Comparison of ENCODE assay signal across 8 cellular contexts in the genomic region with DNA sequence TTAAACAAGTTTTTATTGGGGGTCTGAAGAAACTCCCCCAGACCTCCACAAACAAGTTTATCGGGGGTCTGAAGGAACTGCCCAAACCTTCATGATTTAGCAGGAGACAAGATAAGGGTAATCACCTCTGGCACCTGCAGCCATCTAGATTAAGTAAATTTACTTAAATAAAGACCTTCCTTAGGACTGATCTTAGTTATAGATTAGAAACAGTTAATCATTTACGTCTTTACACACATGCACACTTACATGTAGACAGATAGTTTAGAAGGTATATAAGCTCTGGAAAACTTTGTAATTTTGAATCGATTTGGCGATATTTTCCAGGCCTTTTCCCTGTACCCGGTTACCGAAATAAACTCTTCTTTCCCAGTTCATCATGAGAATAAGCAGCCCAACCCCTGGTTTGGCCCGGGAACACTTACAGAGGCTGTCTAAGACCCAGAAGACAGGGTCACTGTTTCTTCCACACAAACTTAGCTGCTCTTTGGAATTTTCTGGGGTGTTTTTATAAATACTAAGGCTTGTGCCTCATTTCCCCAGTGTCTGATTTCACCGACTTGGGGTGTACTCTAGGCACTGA. TPM values are rescaled to one million over a fixed set of nuclear protein-coding genes. Genes with fewer than 3 reads are reported as not detected.
DNase-seq lines count a peak whose midpoint lies in the region; ATAC-seq and TF ChIP-seq lines count a peak whose summit lies in the region.

No MANE protein-coding gene starts in this region.

- no peak for DNase-seq in Calu3
- no peak for DNase-seq in RWPE1 (ENCODE audit: low spot score)
- DNase-seq in osteoblast (ENCODE audit: insufficient read length, low spot score, missing footprints): no peak

- 51 to 69% methylated on average over 8 of the region's 8 CpGs for WGBS in esophagus, 2 donors

- H3K36me3 ChIP-seq in esophagus (ENCODE audit: control insufficient read depth in 2 of 2, insufficient read depth in 2 of 2, low read length in 1 of 2) (no peaks in the 10 kb centered on the region), osteoblast (ENCODE audit: insufficient read depth, low read length) (no peaks in the 10 kb centered on the region)

- peak overlapping the region; percentile 90 for H2AFZ ChIP-seq in osteoblast (ENCODE audit: low read length)

- no peak for ATAC-seq in GM19455 (IDR thresholded peaks at IDR 0.05; ENCODE audit: unreplicated experiment)
- ATAC-seq in HG02981 (IDR thresholded peaks at IDR 0.05; ENCODE audit: unreplicated experiment): no peak
- no peak for ATAC-seq in HG02938 (IDR thresholded peaks at IDR 0.05; ENCODE audit: unreplicated experiment)
- ATAC-seq in GM21619 (IDR thresholded peaks at IDR 0.05; ENCODE audit: unreplicated experiment): no peak

- no peaks in the 10 kb centered on the region for H4K20me1 ChIP-seq in osteoblast (ENCODE audit: insufficient read depth, low read length)

- H3K27ac ChIP-seq in RWPE1 (peak overlapping the region; percentile 78), esophagus (ENCODE audit: low read depth in 2 of 2, low read length in 1 of 2) (peak overlapping the region; percentile 51 to 83), osteoblast (ENCODE audit: low read depth, low read length) (peak overlapping the region; percentile 46)

- H3K4me2 ChIP-seq in osteoblast (ENCODE audit: insufficient read depth, low read length): peak overlapping the region; percentile 87

- peaks cover 6% of the 10 kb centered on the region for H3K9me3 Mint-ChIP-seq in Calu3 (ENCODE audit: low read depth, unreplicated experiment)

- CTCF ChIA-PET in Calu3 (lab: Charles Lee): interaction anchor here (1.3 kb wide), 1 partner anchor 17 kb away, joined by 4 read pairs; no protein-coding TSS in a partner anchor
- CTCF ChIA-PET in RWPE1 (lab: Yijun Ruan, JAX): interaction anchor here (0.7 kb wide), 1 partner anchor 545 kb away, joined by 3 read pairs; no protein-coding TSS in a partner anchor

- no peak for TF ChIP-seq CTCF in Calu3 (IDR thresholded peaks at IDR 0.05; ENCODE audit: unreplicated experiment)
- TF ChIP-seq CTCF in RWPE1 (conservative IDR thresholded peaks at IDR 0.05; ENCODE audit: low read depth): no peak
- TF ChIP-seq CTCF in osteoblast (IDR thresholded peaks at IDR 0.05; ENCODE audit: extremely low read depth, low read depth, low read length): no peak

- H3K9me3 ChIP-seq in esophagus (ENCODE audit: control insufficient read depth in 2 of 2, insufficient read depth in 1 of 2, low read depth in 1 of 2, low read length in 1 of 2) (no peaks in the 10 kb centered on the region), osteoblast (ENCODE audit: low read depth, low read length) (no peaks in the 10 kb centered on the region)

- POLR2A ChIA-PET in RWPE1 (lab: Yijun Ruan, JAX; ENCODE audit: low non-redundant PET): no interaction called here

- BruUV-seq in Calu3 (replicated peaks; lab: Mats Ljungman, UMichigan): TSS peak; percentile 94

- H3K4me3 ChIP-seq in esophagus (ENCODE audit: low read depth in 1 of 2, low read length in 2 of 2) (peak overlapping the region in 1 of 2 donors; percentile 27), osteoblast (ENCODE audit: insufficient read depth, low read length) (peak overlapping the region; percentile 84)

- H3K4me1 Mint-ChIP-seq in Calu3 (ENCODE audit: low read depth, unreplicated experiment): peaks cover 14% of the 10 kb centered on the region

- peak overlapping the region; percentile 97 for H3K27ac Mint-ChIP-seq in Calu3 (ENCODE audit: unreplicated experiment)

- peaks cover 0 to 3% of the 10 kb centered on the region in 2 donors for H3K4me1 ChIP-seq in esophagus (ENCODE audit: control insufficient read depth in 2 of 2, insufficient read depth in 2 of 2, low read length in 1 of 2)
- peaks cover 12% of the 10 kb centered on the region for H3K4me1 ChIP-seq in osteoblast (ENCODE audit: insufficient read depth, low read length)

- no peaks in the 10 kb centered on the region for H3K27me3 Mint-ChIP-seq in Calu3 (ENCODE audit: unreplicated experiment)

- intact Hi-C loops in Calu3 (cut with micrococcal nuclease; ENCODE audit: unreplicated experiment): no loop called here

- H3K4me3 Mint-ChIP-seq in Calu3 (ENCODE audit: low read depth, unreplicated experiment): peak overlapping the region; percentile 85

- H3K27me3 ChIP-seq in esophagus (ENCODE audit: control insufficient read depth in 1 of 2, insufficient read depth in 2 of 2, low read length in 2 of 2) (no peaks in the 10 kb centered on the region), osteoblast (ENCODE audit: insufficient read depth, low read length) (no peaks in the 10 kb centered on the region)

- peaks cover 17% of the 10 kb centered on the region for H3K36me3 Mint-ChIP-seq in Calu3 (ENCODE audit: insufficient read depth, unreplicated experiment)

- peaks cover 13% of the 10 kb centered on the region for H3K79me2 ChIP-seq in osteoblast (ENCODE audit: insufficient read depth, low read length)

RNA-seq across cellular contexts. Expression of gene SKA1, which starts 0.6 kb away (rescaled TPM):
- total RNA-seq in Calu3 (2022) (20.3 and 22.5 TPM in 2 replicates), osteoblast (1.8 and 2.9 TPM in 2 replicates)
- polyA plus RNA-seq in esophagus: 1 to 10 TPM; 2.4 to 3.1 TPM
